Comparison of ENCODE assay signal across 18 cellular contexts in genomic region chrX:32532282-32532681, GRCh38.
DNase-seq lines count a peak whose midpoint lies in the region; ATAC-seq and TF ChIP-seq lines count a peak whose summit lies in the region.
"Had no signal": no experiment of that assay in that cellular context is flagged by ENCODE, and none has a peak within 500 bp of the region (broad histone marks: within the 10 kb centered on the region; RNA-seq: fewer than 3 reads in every experiment).

No MANE protein-coding gene starts in this region.

- H3K9me3 ChIP-seq in breast epithelium (no peaks in the 10 kb centered on the region), tibial nerve (no peaks in the 10 kb centered on the region)
- H3K9me3 ChIP-seq: A549; BLaER1 treated with 17β-estradiol and CSF1 and Interleukin-3, amounts not matched to agents 10 nM and 100 nM had no signal

- no peaks in the 10 kb centered on the region for H3K9me3 Mint-ChIP-seq in MCF 10A (ENCODE audit: unreplicated experiment)
- H3K9me3 Mint-ChIP-seq: CD8-positive, alpha-beta T cell had no signal

- peaks cover 0 to 21% of the 10 kb centered on the region in 2 donors for H3K27me3 ChIP-seq in breast epithelium
- H3K27me3 ChIP-seq in tibial nerve: peaks cover 0 to 12% of the 10 kb centered on the region in 2 donors

- no peak for ATAC-seq in GM21390 (IDR thresholded peaks at IDR 0.05; ENCODE audit: unreplicated experiment)
- ATAC-seq: A549; CD8-positive, alpha-beta T cell had no signal

- H3K27ac ChIP-seq in breast epithelium: no peak overlapping the region
- H3K27ac ChIP-seq in tibial nerve: no peak overlapping the region
- H3K27ac ChIP-seq: 22Rv1; A549; BLaER1 treated with 17β-estradiol and CSF1 and Interleukin-3, amounts not matched to agents 10 nM and 100 nM; HL-60 had no signal

- no TSS peak for BruUV-seq in MCF 10A (replicated peaks; lab: Mats Ljungman, UMichigan)

- no peak overlapping the region for H3K4me3 Mint-ChIP-seq in MCF 10A (ENCODE audit: unreplicated experiment)
- H3K4me3 Mint-ChIP-seq: B cell; CD8-positive, alpha-beta T cell; H9 had no signal

- no peak overlapping the region for H3K4me3 ChIP-seq in breast epithelium
- no peak overlapping the region for H3K4me3 ChIP-seq in cardiac fibroblast (replicated peaks in 1 of 2; ENCODE audit: low read depth in 2 of 2, low read length in 2 of 2)
- no peak overlapping the region for H3K4me3 ChIP-seq in tibial nerve
- H3K4me3 ChIP-seq: A549; BLaER1 treated with 17β-estradiol and CSF1 and Interleukin-3, amounts not matched to agents 10 nM and 100 nM had no signal

- POLR2A ChIA-PET in MCF 10A (lab: Yijun Ruan, JAX): interaction anchor here (0.6 kb wide), 1 partner anchor 673 kb away, joined by 3 read pairs; no protein-coding TSS in a partner anchor

- no peaks in the 10 kb centered on the region for H3K4me1 Mint-ChIP-seq in MCF 10A (ENCODE audit: insufficient read depth, unreplicated experiment)
- H3K4me1 Mint-ChIP-seq: B cell had no signal

- H3K36me3 ChIP-seq in breast epithelium (no peaks in the 10 kb centered on the region), tibial nerve (no peaks in the 10 kb centered on the region)
- H3K36me3 ChIP-seq: BLaER1 treated with 17β-estradiol and CSF1 and Interleukin-3, amounts not matched to agents 10 nM and 100 nM had no signal

- no peak for TF ChIP-seq EP300 in tibial nerve (IDR thresholded peaks at IDR 0.05)

- TF ChIP-seq POLR2A in breast epithelium (IDR thresholded peaks at IDR 0.05) (no peak), tibial nerve (IDR thresholded peaks at IDR 0.05) (no peak)

- H3K27ac Mint-ChIP-seq in MCF 10A (ENCODE audit: low read depth, unreplicated experiment): no peak overlapping the region
- H3K27ac Mint-ChIP-seq: B cell; CD8-positive, alpha-beta T cell; H9 had no signal

- 72 to 75% methylated on average over 4 of the region's 4 CpGs for WGBS in tibial nerve, 2 donors

- H3K36me3 Mint-ChIP-seq in MCF 10A (ENCODE audit: insufficient read depth, unreplicated experiment): no peaks in the 10 kb centered on the region
- H3K36me3 Mint-ChIP-seq: CD8-positive, alpha-beta T cell had no signal

- peak; percentile 13 for DNase-seq in MCF 10A (ENCODE audit: unreplicated experiment)
- no peak for DNase-seq in breast epithelium (ENCODE audit: low spot score in 2 of 2)
- peak; percentile 1 to 68 for DNase-seq in cardiac fibroblast (ENCODE audit: low read depth in 2 of 2)
- peak; percentile 10 for DNase-seq in iris pigment epithelial cell (ENCODE audit: low read depth)
- no peak for DNase-seq in tibial nerve (ENCODE audit: low spot score in 2 of 2)
- no peak for DNase-seq in AG08396 (ENCODE audit: low spot score)
- DNase-seq: Calu3; CD8-positive, alpha-beta T cell; DMS79 treated with DMSO at 0.1 percent for 48 hours; GF-D8; H9; IMR-90 had no signal

- intact Hi-C loops in MCF 10A (cut with micrococcal nuclease): no loop called here
- intact Hi-C loops in breast epithelium (cut with DNase I; ENCODE audit: low total_unique reads): no loop called here

- CTCF ChIA-PET in MCF 10A (lab: Yijun Ruan, JAX): interaction anchor here (0.7 to 1.4 kb wide), 3 partner anchors 10 to 878 kb away, joined by 3 to 4 read pairs (median 4); no protein-coding TSS in a partner anchor

- H3K27me3 Mint-ChIP-seq in MCF 10A (ENCODE audit: insufficient read depth, unreplicated experiment): peaks cover 23% of the 10 kb centered on the region
- H3K27me3 Mint-ChIP-seq: B cell had no signal

- no peaks in the 10 kb centered on the region for H3K4me1 ChIP-seq in breast epithelium
- no peaks in the 10 kb centered on the region for H3K4me1 ChIP-seq in tibial nerve
- H3K4me1 ChIP-seq: A549; BLaER1 treated with 17β-estradiol and CSF1 and Interleukin-3, amounts not matched to agents 10 nM and 100 nM had no signal

- TF ChIP-seq CTCF in MCF 10A (IDR thresholded peaks at IDR 0.05; ENCODE audit: unreplicated experiment) (no peak), breast epithelium (IDR thresholded peaks at IDR 0.05) (no peak), cardiac fibroblast (IDR thresholded peaks at IDR 0.05; ENCODE audit: low read depth, low read length) (no peak), tibial nerve (IDR thresholded peaks at IDR 0.05) (no peak)

Comparison
In these comparisons a context has a peak if more than half of its experiments do, and no peak if none do; other contexts are left out.
1. DNase-seq: peak in MCF 10A (single experiment), cardiac fibroblast (2 of 2) and iris pigment epithelial cell (single experiment); none in breast epithelium (0 of 2), tibial nerve (0 of 2) and AG08396 (single experiment).